ENCODE assay signal across 8 cellular contexts in genomic region chr4:142126890-142127497, GRCh38.
DNase-seq lines count a peak whose midpoint lies in the region; ATAC-seq and TF ChIP-seq lines count a peak whose summit lies in the region.

No MANE protein-coding gene starts in this region.

- no peak overlapping the region for H3K4me3 Mint-ChIP-seq in endodermal cell

- no peaks in the 10 kb centered on the region for H3K9me3 Mint-ChIP-seq in endodermal cell

- no peaks in the 10 kb centered on the region for H3K4me1 ChIP-seq in endodermal cell (ENCODE audit: control insufficient read depth, insufficient read depth, low read length)

- no peaks in the 10 kb centered on the region for H3K27me3 ChIP-seq in endodermal cell (ENCODE audit: control insufficient read depth, insufficient read depth, low read length, poor library complexity, severe bottlenecking)

- H3K27me3 Mint-ChIP-seq in endodermal cell (ENCODE audit: insufficient read depth): no peaks in the 10 kb centered on the region

- no peaks in the 10 kb centered on the region for H3K36me3 ChIP-seq in endodermal cell (ENCODE audit: control insufficient read depth, insufficient read depth, low read length)

- peak; percentile 75 for ATAC-seq in GM18520 (IDR thresholded peaks at IDR 0.05; ENCODE audit: unreplicated experiment)
- peak; percentile 64 for ATAC-seq in HG03095 (IDR thresholded peaks at IDR 0.05; ENCODE audit: unreplicated experiment)
- ATAC-seq in stimulated activated naive CD8-positive, alpha-beta T cell treated with anti-CD3 and anti-CD28 coated beads, Interleukin-15, Interleukin-2, amounts not matched to agents 100 U/mL and 50 U/mL, for 24 hours: peak; percentile 43

- 0 to 35% methylated on average over 1 to 3 of the region's 3 CpGs for WGBS in endodermal cell (ENCODE audit: insufficient coverage in 1 of 2, insufficient read length in 1 of 2), 2 experiments

- H3K9ac ChIP-seq in endodermal cell (ENCODE audit: extremely low read depth, low read length, poor library complexity, severe bottlenecking): no peak overlapping the region

- H3K36me3 Mint-ChIP-seq in endodermal cell (ENCODE audit: low read depth): no peaks in the 10 kb centered on the region

- no peak overlapping the region for H3K27ac Mint-ChIP-seq in endodermal cell

- no peak overlapping the region for H3K4me3 ChIP-seq in endodermal cell (ENCODE audit: low read length)

- H3K27ac ChIP-seq in endodermal cell (ENCODE audit: low read depth, low read length): no peak overlapping the region

- peak; percentile 95 for TF ChIP-seq CTCF in endodermal cell (conservative IDR thresholded peaks at IDR 0.05)

- DNase-seq in AML-193 (lab: John Stamatoyannopoulos, UW) (peak; percentile 51 to 52), NCI-H526 (lab: John Stamatoyannopoulos, UW) (peak; percentile 23 to 68), endodermal cell (peak; percentile 73), mucosa of gallbladder (ENCODE audit: low spot score) (peak; percentile 67)
- DNase-seq in activated CD4-positive, alpha-beta T cell treated with anti-CD3 and anti-CD28 coated beads, Interleukin-2, amount 50 U/mL, for 48 hours: peak; percentile 50 to 63
- DNase-seq in stimulated activated naive CD8-positive, alpha-beta T cell treated with anti-CD3 and anti-CD28 coated beads, Interleukin-15, Interleukin-2, amounts not matched to agents 100 U/mL and 50 U/mL, for 24 hours: peak; percentile 52

- H3K9me3 ChIP-seq in endodermal cell (ENCODE audit: control insufficient read depth, low read length): no peaks in the 10 kb centered on the region

- peaks cover 4% of the 10 kb centered on the region for H3K4me1 Mint-ChIP-seq in endodermal cell
